ENCODE assay signal across 1 cellular context in the genomic region with DNA sequence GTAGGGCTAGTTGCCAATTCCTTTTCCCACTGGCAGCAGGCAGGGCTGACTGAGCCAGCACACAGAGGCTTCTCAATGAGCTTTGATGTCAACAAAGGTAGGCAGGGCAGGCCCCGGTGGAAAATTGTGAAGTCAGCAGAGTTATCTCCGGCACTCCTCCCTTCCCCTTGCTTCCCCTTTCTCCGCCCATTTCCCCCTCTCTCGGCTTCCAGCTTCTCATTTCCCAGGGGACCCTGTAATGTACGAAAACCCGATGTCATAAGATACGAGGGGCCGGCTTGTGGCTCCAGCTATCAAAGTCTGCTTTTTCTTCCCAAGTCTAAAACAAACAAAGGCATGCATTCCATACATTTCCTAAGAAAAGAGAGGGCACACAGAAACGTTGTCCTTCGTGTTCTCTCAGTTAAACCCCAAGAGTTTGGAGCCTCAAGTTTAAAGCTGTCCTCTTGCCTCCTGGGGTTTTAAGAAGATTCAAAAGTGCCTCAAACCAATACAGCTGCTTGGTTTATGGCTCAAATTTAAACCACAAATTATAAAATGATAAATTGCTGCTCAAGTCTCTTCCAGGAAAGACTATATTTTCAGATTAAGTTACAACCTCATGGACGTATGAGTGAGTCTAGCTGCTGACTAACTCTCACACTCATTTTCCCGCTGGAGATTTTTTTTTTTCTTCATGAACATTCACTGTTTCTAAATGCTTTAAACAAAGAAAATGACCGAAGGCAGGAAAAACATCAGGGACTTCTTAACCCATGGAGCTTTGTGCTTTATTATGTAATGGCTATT.
TF ChIP-seq lines count a peak whose summit lies in the region.

No MANE protein-coding gene starts in this region.

TF ChIP-seq in HepG2, 621 proteins besides CTCF, POLR2A, EP300 and RAD21 (continued from another document and continues in another):
- TF ChIP-seq, protein P1, sequence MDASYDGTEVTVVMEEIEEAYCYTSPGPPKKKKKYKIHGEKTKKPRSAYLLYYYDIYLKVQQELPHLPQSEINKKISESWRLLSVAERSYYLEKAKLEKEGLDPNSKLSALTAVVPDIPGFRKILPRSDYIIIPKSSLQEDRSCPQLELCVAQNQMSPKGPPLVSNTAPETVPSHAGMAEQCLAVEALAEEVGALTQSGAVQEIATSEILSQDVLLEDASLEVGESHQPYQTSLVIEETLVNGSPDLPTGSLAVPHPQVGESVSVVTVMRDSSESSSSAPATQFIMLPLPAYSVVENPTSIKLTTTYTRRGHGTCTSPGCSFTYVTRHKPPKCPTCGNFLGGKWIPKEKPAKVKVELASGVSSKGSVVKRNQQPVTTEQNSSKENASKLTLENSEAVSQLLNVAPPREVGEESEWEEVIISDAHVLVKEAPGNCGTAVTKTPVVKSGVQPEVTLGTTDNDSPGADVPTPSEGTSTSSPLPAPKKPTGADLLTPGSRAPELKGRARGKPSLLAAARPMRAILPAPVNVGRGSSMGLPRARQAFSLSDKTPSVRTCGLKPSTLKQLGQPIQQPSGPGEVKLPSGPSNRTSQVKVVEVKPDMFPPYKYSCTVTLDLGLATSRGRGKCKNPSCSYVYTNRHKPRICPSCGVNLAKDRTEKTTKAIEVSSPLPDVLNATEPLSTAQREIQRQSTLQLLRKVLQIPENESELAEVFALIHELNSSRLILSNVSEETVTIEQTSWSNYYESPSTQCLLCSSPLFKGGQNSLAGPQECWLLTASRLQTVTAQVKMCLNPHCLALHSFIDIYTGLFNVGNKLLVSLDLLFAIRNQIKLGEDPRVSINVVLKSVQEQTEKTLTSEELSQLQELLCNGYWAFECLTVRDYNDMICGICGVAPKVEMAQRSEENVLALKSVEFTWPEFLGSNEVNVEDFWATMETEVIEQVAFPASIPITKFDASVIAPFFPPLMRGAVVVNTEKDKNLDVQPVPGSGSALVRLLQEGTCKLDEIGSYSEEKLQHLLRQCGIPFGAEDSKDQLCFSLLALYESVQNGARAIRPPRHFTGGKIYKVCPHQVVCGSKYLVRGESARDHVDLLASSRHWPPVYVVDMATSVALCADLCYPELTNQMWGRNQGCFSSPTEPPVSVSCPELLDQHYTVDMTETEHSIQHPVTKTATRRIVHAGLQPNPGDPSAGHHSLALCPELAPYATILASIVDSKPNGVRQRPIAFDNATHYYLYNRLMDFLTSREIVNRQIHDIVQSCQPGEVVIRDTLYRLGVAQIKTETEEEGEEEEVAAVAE (CRISPR knock-in tag; IDR thresholded peaks at IDR 0.05; ENCODE audit: borderline replicate concordance) = no peak; the same call in 1 of the 2 replicates
- TF ChIP-seq, protein P2, sequence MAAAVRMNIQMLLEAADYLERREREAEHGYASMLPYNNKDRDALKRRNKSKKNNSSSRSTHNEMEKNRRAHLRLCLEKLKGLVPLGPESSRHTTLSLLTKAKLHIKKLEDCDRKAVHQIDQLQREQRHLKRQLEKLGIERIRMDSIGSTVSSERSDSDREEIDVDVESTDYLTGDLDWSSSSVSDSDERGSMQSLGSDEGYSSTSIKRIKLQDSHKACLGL (CRISPR knock-in tag; IDR thresholded peaks at IDR 0.05) = no peak
- TF ChIP-seq, protein P3, sequence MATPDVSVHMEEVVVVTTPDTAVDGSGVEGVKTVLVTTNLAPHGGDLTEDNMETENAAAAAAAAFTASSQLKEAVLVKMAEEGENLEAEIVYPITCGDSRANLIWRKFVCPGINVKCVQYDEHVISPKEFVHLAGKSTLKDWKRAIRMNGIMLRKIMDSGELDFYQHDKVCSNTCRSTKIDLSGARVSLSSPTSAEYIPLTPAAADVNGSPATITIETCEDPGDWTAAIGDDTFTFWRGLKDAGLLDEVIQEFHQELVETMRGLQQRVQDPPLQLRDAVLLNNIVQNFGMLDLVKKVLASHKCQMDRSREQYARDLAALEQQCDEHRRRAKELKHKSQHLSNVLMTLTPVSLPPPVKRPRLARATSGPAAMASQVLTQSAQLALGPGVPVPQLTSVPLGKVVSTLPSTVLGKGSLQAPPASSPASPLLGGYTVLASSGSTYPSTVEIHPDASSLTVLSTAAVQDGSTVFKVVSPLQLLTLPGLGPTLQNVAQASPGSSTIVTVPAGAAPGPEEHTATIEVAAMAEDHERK (CRISPR knock-in tag; IDR thresholded peaks at IDR 0.05; ENCODE audit: low read depth) = peak; percentile 39; the same call in 1 of the 2 replicates
- TF ChIP-seq KDM6A (CRISPR knock-in tag; IDR thresholded peaks at IDR 0.05; ENCODE audit: low read depth) (peak; percentile 65), ZNF253 (CRISPR knock-in tag; IDR thresholded peaks at IDR 0.05; ENCODE audit: borderline replicate concordance) (no peak), KAT7 (CRISPR knock-in tag; IDR thresholded peaks at IDR 0.05; ENCODE audit: borderline replicate concordance) (no peak), HIVEP1 (CRISPR knock-in tag; IDR thresholded peaks at IDR 0.05) (no peak; the same call in 1 of the 2 replicates), NFRKB (IDR thresholded peaks at IDR 0.05) (no peak), MAFG (CRISPR knock-in tag; IDR thresholded peaks at IDR 0.05) (peak; percentile 79), KAT8 (CRISPR knock-in tag; IDR thresholded peaks at IDR 0.05) (peak; percentile 72; the same call in 1 of the 2 replicates), HDAC2 (CRISPR knock-in tag; IDR thresholded peaks at IDR 0.05) (peak; percentile 92), RORA (CRISPR knock-in tag; IDR thresholded peaks at IDR 0.05) (no peak), SATB2 (CRISPR knock-in tag; IDR thresholded peaks at IDR 0.05) (no peak), KLF12 (CRISPR knock-in tag; IDR thresholded peaks at IDR 0.05; ENCODE audit: borderline replicate concordance) (no peak), KLF13 (CRISPR knock-in tag; IDR thresholded peaks at IDR 0.05) (no peak), TARDBP (CRISPR knock-in tag; IDR thresholded peaks at IDR 0.05) (peak; percentile 77; the same call in 1 of the 2 replicates), NKX3-1 (CRISPR knock-in tag; IDR thresholded peaks at IDR 0.05) (peak; percentile 61; the same call in 1 of the 2 replicates), MIER2 (CRISPR knock-in tag; IDR thresholded peaks at IDR 0.05) (no peak), ZNF782 (CRISPR knock-in tag; IDR thresholded peaks at IDR 0.05; ENCODE audit: borderline replicate concordance) (no peak), HNRNPH1 (optimal IDR thresholded peaks at IDR 0.05; ENCODE audit: low read depth, low read length) (no peak), ZNF83 (CRISPR knock-in tag; IDR thresholded peaks at IDR 0.05; ENCODE audit: borderline replicate concordance) (no peak), ZNF781 (CRISPR knock-in tag; IDR thresholded peaks at IDR 0.05; ENCODE audit: borderline replicate concordance, not compliant biosample characterization) (no peak), RELA (CRISPR knock-in tag; IDR thresholded peaks at IDR 0.05) (0 out of 2 replicates have a peak, but pooled peaks have one; percentile 53), NFKB2 (CRISPR knock-in tag; IDR thresholded peaks at IDR 0.05; ENCODE audit: borderline replicate concordance) (no peak; the same call in 1 of the 2 replicates), ARNTL (CRISPR knock-in tag; IDR thresholded peaks at IDR 0.05) (peak; percentile 75), MXD4 (CRISPR knock-in tag; IDR thresholded peaks at IDR 0.05) (0 out of 2 replicates have a peak, but pooled peaks have one; percentile 39)
- TF ChIP-seq, protein P4, sequence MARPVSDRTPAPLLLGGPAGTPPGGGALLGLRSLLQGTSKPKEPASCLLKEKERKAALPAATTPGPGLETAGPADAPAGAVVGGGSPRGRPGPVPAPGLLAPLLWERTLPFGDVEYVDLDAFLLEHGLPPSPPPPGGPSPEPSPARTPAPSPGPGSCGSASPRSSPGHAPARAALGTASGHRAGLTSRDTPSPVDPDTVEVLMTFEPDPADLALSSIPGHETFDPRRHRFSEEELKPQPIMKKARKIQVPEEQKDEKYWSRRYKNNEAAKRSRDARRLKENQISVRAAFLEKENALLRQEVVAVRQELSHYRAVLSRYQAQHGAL (CRISPR knock-in tag; IDR thresholded peaks at IDR 0.05; ENCODE audit: not compliant biosample characterization) = no peak
- TF ChIP-seq, protein P5, sequence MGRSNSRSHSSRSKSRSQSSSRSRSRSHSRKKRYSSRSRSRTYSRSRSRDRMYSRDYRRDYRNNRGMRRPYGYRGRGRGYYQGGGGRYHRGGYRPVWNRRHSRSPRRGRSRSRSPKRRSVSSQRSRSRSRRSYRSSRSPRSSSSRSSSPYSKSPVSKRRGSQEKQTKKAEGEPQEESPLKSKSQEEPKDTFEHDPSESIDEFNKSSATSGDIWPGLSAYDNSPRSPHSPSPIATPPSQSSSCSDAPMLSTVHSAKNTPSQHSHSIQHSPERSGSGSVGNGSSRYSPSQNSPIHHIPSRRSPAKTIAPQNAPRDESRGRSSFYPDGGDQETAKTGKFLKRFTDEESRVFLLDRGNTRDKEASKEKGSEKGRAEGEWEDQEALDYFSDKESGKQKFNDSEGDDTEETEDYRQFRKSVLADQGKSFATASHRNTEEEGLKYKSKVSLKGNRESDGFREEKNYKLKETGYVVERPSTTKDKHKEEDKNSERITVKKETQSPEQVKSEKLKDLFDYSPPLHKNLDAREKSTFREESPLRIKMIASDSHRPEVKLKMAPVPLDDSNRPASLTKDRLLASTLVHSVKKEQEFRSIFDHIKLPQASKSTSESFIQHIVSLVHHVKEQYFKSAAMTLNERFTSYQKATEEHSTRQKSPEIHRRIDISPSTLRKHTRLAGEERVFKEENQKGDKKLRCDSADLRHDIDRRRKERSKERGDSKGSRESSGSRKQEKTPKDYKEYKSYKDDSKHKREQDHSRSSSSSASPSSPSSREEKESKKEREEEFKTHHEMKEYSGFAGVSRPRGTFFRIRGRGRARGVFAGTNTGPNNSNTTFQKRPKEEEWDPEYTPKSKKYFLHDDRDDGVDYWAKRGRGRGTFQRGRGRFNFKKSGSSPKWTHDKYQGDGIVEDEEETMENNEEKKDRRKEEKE (IDR thresholded peaks at IDR 0.05) = no peak
- TF ChIP-seq, protein P6, sequence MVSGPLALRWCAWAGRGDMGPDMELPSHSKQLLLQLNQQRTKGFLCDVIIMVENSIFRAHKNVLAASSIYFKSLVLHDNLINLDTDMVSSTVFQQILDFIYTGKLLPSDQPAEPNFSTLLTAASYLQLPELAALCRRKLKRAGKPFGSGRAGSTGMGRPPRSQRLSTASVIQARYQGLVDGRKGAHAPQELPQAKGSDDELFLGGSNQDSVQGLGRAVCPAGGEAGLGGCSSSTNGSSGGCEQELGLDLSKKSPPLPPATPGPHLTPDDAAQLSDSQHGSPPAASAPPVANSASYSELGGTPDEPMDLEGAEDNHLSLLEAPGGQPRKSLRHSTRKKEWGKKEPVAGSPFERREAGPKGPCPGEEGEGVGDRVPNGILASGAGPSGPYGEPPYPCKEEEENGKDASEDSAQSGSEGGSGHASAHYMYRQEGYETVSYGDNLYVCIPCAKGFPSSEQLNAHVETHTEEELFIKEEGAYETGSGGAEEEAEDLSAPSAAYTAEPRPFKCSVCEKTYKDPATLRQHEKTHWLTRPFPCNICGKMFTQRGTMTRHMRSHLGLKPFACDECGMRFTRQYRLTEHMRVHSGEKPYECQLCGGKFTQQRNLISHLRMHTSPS (CRISPR knock-in tag; IDR thresholded peaks at IDR 0.05; ENCODE audit: low read depth) = peak; percentile 17; the same call in 1 of the 2 replicates
- TF ChIP-seq, protein P7, sequence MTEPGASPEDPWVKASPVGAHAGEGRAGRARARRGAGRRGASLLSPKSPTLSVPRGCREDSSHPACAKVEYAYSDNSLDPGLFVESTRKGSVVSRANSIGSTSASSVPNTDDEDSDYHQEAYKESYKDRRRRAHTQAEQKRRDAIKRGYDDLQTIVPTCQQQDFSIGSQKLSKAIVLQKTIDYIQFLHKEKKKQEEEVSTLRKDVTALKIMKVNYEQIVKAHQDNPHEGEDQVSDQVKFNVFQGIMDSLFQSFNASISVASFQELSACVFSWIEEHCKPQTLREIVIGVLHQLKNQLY (CRISPR knock-in tag; IDR thresholded peaks at IDR 0.05) = 0 out of 2 replicates have a peak, but pooled peaks have one; percentile 20
- TF ChIP-seq, protein P8, sequence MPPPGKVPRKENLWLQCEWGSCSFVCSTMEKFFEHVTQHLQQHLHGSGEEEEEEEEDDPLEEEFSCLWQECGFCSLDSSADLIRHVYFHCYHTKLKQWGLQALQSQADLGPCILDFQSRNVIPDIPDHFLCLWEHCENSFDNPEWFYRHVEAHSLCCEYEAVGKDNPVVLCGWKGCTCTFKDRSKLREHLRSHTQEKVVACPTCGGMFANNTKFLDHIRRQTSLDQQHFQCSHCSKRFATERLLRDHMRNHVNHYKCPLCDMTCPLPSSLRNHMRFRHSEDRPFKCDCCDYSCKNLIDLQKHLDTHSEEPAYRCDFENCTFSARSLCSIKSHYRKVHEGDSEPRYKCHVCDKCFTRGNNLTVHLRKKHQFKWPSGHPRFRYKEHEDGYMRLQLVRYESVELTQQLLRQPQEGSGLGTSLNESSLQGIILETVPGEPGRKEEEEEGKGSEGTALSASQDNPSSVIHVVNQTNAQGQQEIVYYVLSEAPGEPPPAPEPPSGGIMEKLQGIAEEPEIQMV (CRISPR knock-in tag; IDR thresholded peaks at IDR 0.05; ENCODE audit: low read depth) = no peak; the same call in 1 of the 2 replicates
- TF ChIP-seq, protein P9, sequence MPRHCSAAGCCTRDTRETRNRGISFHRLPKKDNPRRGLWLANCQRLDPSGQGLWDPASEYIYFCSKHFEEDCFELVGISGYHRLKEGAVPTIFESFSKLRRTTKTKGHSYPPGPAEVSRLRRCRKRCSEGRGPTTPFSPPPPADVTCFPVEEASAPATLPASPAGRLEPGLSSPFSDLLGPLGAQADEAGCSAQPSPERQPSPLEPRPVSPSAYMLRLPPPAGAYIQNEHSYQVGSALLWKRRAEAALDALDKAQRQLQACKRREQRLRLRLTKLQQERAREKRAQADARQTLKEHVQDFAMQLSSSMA (CRISPR knock-in tag; IDR thresholded peaks at IDR 0.05) = no peak
- TF ChIP-seq, protein P10, sequence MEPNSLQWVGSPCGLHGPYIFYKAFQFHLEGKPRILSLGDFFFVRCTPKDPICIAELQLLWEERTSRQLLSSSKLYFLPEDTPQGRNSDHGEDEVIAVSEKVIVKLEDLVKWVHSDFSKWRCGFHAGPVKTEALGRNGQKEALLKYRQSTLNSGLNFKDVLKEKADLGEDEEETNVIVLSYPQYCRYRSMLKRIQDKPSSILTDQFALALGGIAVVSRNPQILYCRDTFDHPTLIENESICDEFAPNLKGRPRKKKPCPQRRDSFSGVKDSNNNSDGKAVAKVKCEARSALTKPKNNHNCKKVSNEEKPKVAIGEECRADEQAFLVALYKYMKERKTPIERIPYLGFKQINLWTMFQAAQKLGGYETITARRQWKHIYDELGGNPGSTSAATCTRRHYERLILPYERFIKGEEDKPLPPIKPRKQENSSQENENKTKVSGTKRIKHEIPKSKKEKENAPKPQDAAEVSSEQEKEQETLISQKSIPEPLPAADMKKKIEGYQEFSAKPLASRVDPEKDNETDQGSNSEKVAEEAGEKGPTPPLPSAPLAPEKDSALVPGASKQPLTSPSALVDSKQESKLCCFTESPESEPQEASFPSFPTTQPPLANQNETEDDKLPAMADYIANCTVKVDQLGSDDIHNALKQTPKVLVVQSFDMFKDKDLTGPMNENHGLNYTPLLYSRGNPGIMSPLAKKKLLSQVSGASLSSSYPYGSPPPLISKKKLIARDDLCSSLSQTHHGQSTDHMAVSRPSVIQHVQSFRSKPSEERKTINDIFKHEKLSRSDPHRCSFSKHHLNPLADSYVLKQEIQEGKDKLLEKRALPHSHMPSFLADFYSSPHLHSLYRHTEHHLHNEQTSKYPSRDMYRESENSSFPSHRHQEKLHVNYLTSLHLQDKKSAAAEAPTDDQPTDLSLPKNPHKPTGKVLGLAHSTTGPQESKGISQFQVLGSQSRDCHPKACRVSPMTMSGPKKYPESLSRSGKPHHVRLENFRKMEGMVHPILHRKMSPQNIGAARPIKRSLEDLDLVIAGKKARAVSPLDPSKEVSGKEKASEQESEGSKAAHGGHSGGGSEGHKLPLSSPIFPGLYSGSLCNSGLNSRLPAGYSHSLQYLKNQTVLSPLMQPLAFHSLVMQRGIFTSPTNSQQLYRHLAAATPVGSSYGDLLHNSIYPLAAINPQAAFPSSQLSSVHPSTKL (CRISPR knock-in tag; IDR thresholded peaks at IDR 0.05) = peak; percentile 91
